In the genomic region with DNA sequence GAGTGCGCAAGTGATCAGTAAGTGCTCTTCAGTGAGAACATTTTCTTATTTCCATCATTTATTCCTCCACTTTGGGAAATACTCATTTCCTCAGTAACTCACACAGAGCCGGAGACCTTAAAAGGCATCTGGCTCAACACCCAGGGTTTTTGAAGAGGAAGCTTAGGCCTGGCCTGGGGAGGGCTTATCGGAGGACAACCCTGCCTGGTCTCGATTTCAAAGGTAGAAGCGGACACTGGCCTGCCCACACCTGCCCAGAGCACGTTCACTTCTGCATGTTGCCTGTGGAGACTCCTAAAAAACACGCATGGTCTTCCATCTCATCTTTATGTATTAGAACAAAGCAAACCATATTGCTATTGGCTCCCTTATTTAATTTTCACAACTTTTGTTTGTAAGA, we compare ENCODE assay signal across 1 cellular context.
TF ChIP-seq lines count a peak whose summit lies in the region.

No MANE protein-coding gene starts in this region.

TF ChIP-seq in GM23338, 12 proteins besides CTCF, POLR2A, EP300 and RAD21:
- no peak for TF ChIP-seq EZH2phosphoT487 (IDR thresholded peaks at IDR 0.05; ENCODE audit: unreplicated experiment)
- no peak for TF ChIP-seq ETS1 (IDR thresholded peaks at IDR 0.05)
- no peak for TF ChIP-seq STAT1 (IDR thresholded peaks at IDR 0.05; ENCODE audit: unreplicated experiment)
- no peak for TF ChIP-seq CREB1 (CRISPR knock-in tag; IDR thresholded peaks at IDR 0.05; ENCODE audit: low read depth)
- no peak for TF ChIP-seq ZNF331 (CRISPR knock-in tag; IDR thresholded peaks at IDR 0.05; ENCODE audit: low read depth)
- no peak for TF ChIP-seq JUNB (IDR thresholded peaks at IDR 0.05; ENCODE audit: unreplicated experiment)
